In genomic region chr6:26553264-26553738, GRCh38 we compare ENCODE assay signal across 8 cellular contexts. TPM values are rescaled to one million over a fixed set of nuclear protein-coding genes. Genes with fewer than 3 reads are reported as not detected.
A peak's percentile ranks its signal among the peaks of the same experiment; 100 is the strongest.
DNase-seq lines count a peak whose midpoint lies in the region; ATAC-seq and TF ChIP-seq lines count a peak whose summit lies in the region.

No MANE protein-coding gene starts in this region.

- H3K4me1 ChIP-seq in spleen: peaks cover 14 to 50% (median 43%) of the 10 kb centered on the region in 6 donors

- TF ChIP-seq CTCF in MCF 10A (IDR thresholded peaks at IDR 0.05; ENCODE audit: unreplicated experiment): no peak
- no peak for TF ChIP-seq CTCF in spleen (IDR thresholded peaks at IDR 0.05 in 8 of 11, conservative IDR thresholded peaks at IDR 0.05 in 3 of 11)
- no peak for TF ChIP-seq CTCF in RWPE1 (conservative IDR thresholded peaks at IDR 0.05; ENCODE audit: low read depth)

- 0 to 2% (median 1%) methylated on average over 14 of the region's 14 CpGs for WGBS in spleen, 5 donors

- H3K4me1 Mint-ChIP-seq in MCF 10A (ENCODE audit: insufficient read depth, unreplicated experiment): peaks cover 21% of the 10 kb centered on the region

- TF ChIP-seq POLR2A in spleen (IDR thresholded peaks at IDR 0.05): no peak

- no peaks in the 10 kb centered on the region for H3K9me3 Mint-ChIP-seq in MCF 10A (ENCODE audit: unreplicated experiment)

- no peak overlapping the region for H3K27ac Mint-ChIP-seq in MCF 10A (ENCODE audit: low read depth, unreplicated experiment)

- H3K27ac ChIP-seq in spleen (peak overlapping the region; percentile 72 to 87 (median 82)), RWPE1 (no peak overlapping the region)

- H3K36me3 ChIP-seq in spleen: no peaks in the 10 kb centered on the region

- intact Hi-C loops in MCF 10A (cut with micrococcal nuclease): loop anchor here (1.0 to 5.0 kb wide), 2 partner anchors 15 to 211 kb away; partner anchors contain the start of gene HMGN4
- intact Hi-C loops in spleen (cut with DNase I; ENCODE audit: low total_unique reads): no loop called here

- H3K36me3 Mint-ChIP-seq in MCF 10A (ENCODE audit: insufficient read depth, unreplicated experiment): peaks cover 7% of the 10 kb centered on the region

- H3K4me3 ChIP-seq in spleen: peak overlapping the region; percentile 36 to 75 (median 48)

- POLR2A ChIA-PET in MCF 10A (lab: Yijun Ruan, JAX) (interaction anchor here (0.6 to 7.2 kb wide), 20 partner anchors 12 to 1259 kb away, joined by 3 to 76 read pairs (median 4); partner anchors contain the start of gene HMGN4), RWPE1 (lab: Yijun Ruan, JAX; ENCODE audit: low non-redundant PET) (no interaction called here)

- CTCF ChIA-PET in MCF 10A (lab: Yijun Ruan, JAX) (interaction anchor here (0.6 to 1.7 kb wide), 3 partner anchors 15 to 212 kb away, joined by 3 to 4 read pairs (median 4); partner anchors contain the start of gene HMGN4), RWPE1 (lab: Yijun Ruan, JAX) (no interaction called here)

- H3K27me3 ChIP-seq in spleen (replicated peaks in 1 of 7): no peaks in the 10 kb centered on the region

- no TSS peak for BruUV-seq in MCF 10A (replicated peaks; lab: Mats Ljungman, UMichigan)

- no peaks in the 10 kb centered on the region for H3K27me3 Mint-ChIP-seq in MCF 10A (ENCODE audit: insufficient read depth, unreplicated experiment)

- peak; percentile 38 for ATAC-seq in HG02759 (IDR thresholded peaks at IDR 0.05; ENCODE audit: unreplicated experiment)

- H3K4me3 Mint-ChIP-seq in MCF 10A (ENCODE audit: unreplicated experiment): no peak overlapping the region

- H3K9me3 ChIP-seq in spleen: no peaks in the 10 kb centered on the region

- DNase-seq in GDM1 (lab: John Stamatoyannopoulos, UW) (peak; percentile 61), NCI-H2081 (lab: John Stamatoyannopoulos, UW) (peak; percentile 58 to 76), UCSD-AML1 (lab: John Stamatoyannopoulos, UW; ENCODE audit: unreplicated experiment) (peak; percentile 82), MCF 10A (ENCODE audit: unreplicated experiment) (peak; percentile 74), iris pigment epithelial cell (ENCODE audit: low read depth) (peak; percentile 61), spleen (peak; percentile 85), RWPE1 (ENCODE audit: low spot score) (no peak)

RNA-seq across cellular contexts. Expression of gene HMGN4, which starts 15.1 kb away (rescaled TPM):
- 71.7 and 75.4 TPM in 2 replicates for total RNA-seq in MCF 10A (2022)
- total RNA-seq in spleen: 10 to 100 TPM; 47.2 to 68.4 (median 58.2) TPM
- 10 to 100 TPM; 33.3 to 52.0 (median 51.4) TPM for polyA plus RNA-seq in spleen

RNA-seq across cellular contexts. Expression of gene ABT1, which starts 43.5 kb away (rescaled TPM):
- total RNA-seq in MCF 10A (2022): 11.9 and 12.9 TPM in 2 replicates
- 10 to 100 TPM; 14.9 to 21.4 (median 18.6) TPM for total RNA-seq in spleen
- 10 to 100 TPM; 20.2 to 26.2 (median 23.9) TPM for polyA plus RNA-seq in spleen

RNA-seq across cellular contexts. Expression of gene BTN1A1, which starts 53.2 kb away (rescaled TPM):
- total RNA-seq in MCF 10A (2022) (not detected in 2 replicates), spleen (1 to 10 TPM in 1 of 7 donors, under 1 TPM in 6; 0.23 to 1.1 (median 0.32) TPM)
- polyA plus RNA-seq in spleen: under 1 TPM; 0.33 to 0.58 (median 0.39) TPM
